ENCODE assay signal across 18 cellular contexts in genomic region chr5:58804331-58804730, GRCh38.
DNase-seq lines count a peak whose midpoint lies in the region; ATAC-seq and TF ChIP-seq lines count a peak whose summit lies in the region.
"Had no signal": no experiment of that assay in that cellular context is flagged by ENCODE, and none has a peak within 500 bp of the region (broad histone marks: within the 10 kb centered on the region; RNA-seq: fewer than 3 reads in every experiment).

No MANE protein-coding gene starts in this region.

- H2AK5ac ChIP-seq in mesendoderm (ENCODE audit: low read length): no peak overlapping the region

- H3K4ac ChIP-seq in mesendoderm (ENCODE audit: low read depth, low read length): no peak overlapping the region

- ATAC-seq in HG03442 (IDR thresholded peaks at IDR 0.05; ENCODE audit: unreplicated experiment): no peak
- no peak for ATAC-seq in activated CD8-positive, alpha-beta T cell treated with anti-CD3 and anti-CD28 coated beads, Interleukin-2, amount 10 ng/mL, durations not matched to agents 7 days and 5 days
- no peak for ATAC-seq in activated naive CD4-positive, alpha-beta T cell treated with anti-CD3 and anti-CD28 coated beads, Interleukin-2, amount 50 U/mL, for 72 hours
- ATAC-seq: HepG2 had no signal

- no peak overlapping the region for H2BK15ac ChIP-seq in mesendoderm (replicated peaks; ENCODE audit: low read depth)

- H3K4me1 Mint-ChIP-seq in neural crest cell: peaks cover 9% of the 10 kb centered on the region
- no peaks in the 10 kb centered on the region for H3K4me1 Mint-ChIP-seq in activated CD8-positive, alpha-beta T cell treated with anti-CD3 and anti-CD28 coated beads, Interleukin-2, amount 10 ng/mL, durations not matched to agents 7 days and 5 days (ENCODE audit: low read depth)
- H3K4me1 Mint-ChIP-seq: CD4-positive, CD25-positive, alpha-beta regulatory T cell; CD8-positive, alpha-beta memory T cell; IgD-negative memory B cell had no signal

- no peaks in the 10 kb centered on the region for H3K79me1 ChIP-seq in mesendoderm (ENCODE audit: low read length)

- H3K4me1 ChIP-seq in mesendoderm (ENCODE audit: control insufficient read depth, low read depth, low read length): no peaks in the 10 kb centered on the region
- H3K4me1 ChIP-seq: BE2C had no signal

- DNase-seq in choroid plexus epithelial cell (ENCODE audit: low read depth) (peak; percentile 1), mesendoderm (peak; percentile 95), neural crest cell (ENCODE audit: low read depth, low spot score) (no peak), NOMO-1 treated with dmso at 0.1 percent for 144 hours (lab: John Stamatoyannopoulos, UW; ENCODE audit: unreplicated experiment) (no peak)
- no peak for DNase-seq in activated CD8-positive, alpha-beta T cell treated with anti-CD3 and anti-CD28 coated beads, Interleukin-2, amount 10 ng/mL, durations not matched to agents 7 days and 5 days
- DNase-seq in activated naive CD4-positive, alpha-beta T cell treated with anti-CD3 and anti-CD28 coated beads, Interleukin-2, amount 50 U/mL, for 72 hours (ENCODE audit: low spot score in 2 of 2): no peak
- DNase-seq: ACHN; BE2C; C1 segment of cervical spinal cord; CD4-positive, CD25-positive, alpha-beta regulatory T cell; CD8-positive, alpha-beta memory T cell; COR-L47; DMS 273 treated with DMSO at 0.1 percent for 48 hours; DMS53; HCEC 1CT had no signal

- CTCF ChIA-PET in activated CD8-positive, alpha-beta T cell treated with anti-CD3 and anti-CD28 coated beads, Interleukin-2, amount 10 ng/mL, durations not matched to agents 7 days and 5 days (lab: Charles Lee): interaction anchor here (1.1 kb wide), 1 partner anchor 12 kb away, joined by 4 read pairs; no protein-coding TSS in a partner anchor

- no peak overlapping the region for H3K4me3 Mint-ChIP-seq in neural crest cell
- H3K4me3 Mint-ChIP-seq in activated CD8-positive, alpha-beta T cell treated with anti-CD3 and anti-CD28 coated beads, Interleukin-2, amount 10 ng/mL, durations not matched to agents 7 days and 5 days: no peak overlapping the region
- H3K4me3 Mint-ChIP-seq: CD4-positive, CD25-positive, alpha-beta regulatory T cell; CD8-positive, alpha-beta memory T cell; IgD-negative memory B cell had no signal

- no peak overlapping the region for H3K4me3 ChIP-seq in choroid plexus epithelial cell (ENCODE audit: low read depth, low read length)
- no peak overlapping the region for H3K4me3 ChIP-seq in mesendoderm (ENCODE audit: low read length)

- no peaks in the 10 kb centered on the region for H3K36me3 ChIP-seq in mesendoderm (ENCODE audit: control insufficient read depth, insufficient read depth, low read length)
- H3K36me3 ChIP-seq: BE2C had no signal

- H3K27me3 ChIP-seq in mesendoderm (ENCODE audit: insufficient read depth, low read length, poor library complexity): no peaks in the 10 kb centered on the region
- H3K27me3 ChIP-seq: BE2C had no signal

- H2BK120ac ChIP-seq in mesendoderm (ENCODE audit: low read depth, low read length): no peak overlapping the region

- H3K9me3 Mint-ChIP-seq in neural crest cell: no peaks in the 10 kb centered on the region
- no peaks in the 10 kb centered on the region for H3K9me3 Mint-ChIP-seq in activated CD8-positive, alpha-beta T cell treated with anti-CD3 and anti-CD28 coated beads, Interleukin-2, amount 10 ng/mL, durations not matched to agents 7 days and 5 days (ENCODE audit: insufficient read depth)
- H3K9me3 Mint-ChIP-seq in activated naive CD4-positive, alpha-beta T cell treated with anti-CD3 and anti-CD28 coated beads, Interleukin-2, amount 50 U/mL, for 72 hours: no peaks in the 10 kb centered on the region
- H3K9me3 Mint-ChIP-seq: CD8-positive, alpha-beta memory T cell had no signal

- H3K27ac ChIP-seq in mesendoderm (ENCODE audit: low read depth, low read length): no peak overlapping the region

- H3K9ac ChIP-seq in mesendoderm (ENCODE audit: low read length): no peak overlapping the region

- H3K18ac ChIP-seq in mesendoderm (ENCODE audit: low read length): no peak overlapping the region

- H3K56ac ChIP-seq in mesendoderm (ENCODE audit: low read length): no peak overlapping the region

- H3K36me3 Mint-ChIP-seq in neural crest cell (ENCODE audit: low read depth): no peaks in the 10 kb centered on the region
- H3K36me3 Mint-ChIP-seq in activated CD8-positive, alpha-beta T cell treated with anti-CD3 and anti-CD28 coated beads, Interleukin-2, amount 10 ng/mL, durations not matched to agents 7 days and 5 days (ENCODE audit: low read depth): no peaks in the 10 kb centered on the region
- no peaks in the 10 kb centered on the region for H3K36me3 Mint-ChIP-seq in activated naive CD4-positive, alpha-beta T cell treated with anti-CD3 and anti-CD28 coated beads, Interleukin-2, amount 50 U/mL, for 72 hours
- H3K36me3 Mint-ChIP-seq: CD4-positive, CD25-positive, alpha-beta regulatory T cell; CD8-positive, alpha-beta memory T cell; IgD-negative memory B cell had no signal

- H4K5ac ChIP-seq in mesendoderm (ENCODE audit: low read length): no peak overlapping the region

- H4K8ac ChIP-seq in mesendoderm (ENCODE audit: low read depth, low read length): no peak overlapping the region

- H3K79me2 ChIP-seq in mesendoderm (ENCODE audit: control insufficient read depth, insufficient read depth, low read length): no peaks in the 10 kb centered on the region

- TF ChIP-seq CTCF in choroid plexus epithelial cell (conservative IDR thresholded peaks at IDR 0.05; ENCODE audit: low read depth, low read length) (no peak), neural crest cell (conservative IDR thresholded peaks at IDR 0.05) (no peak)

- no peak overlapping the region for H2BK5ac ChIP-seq in mesendoderm (ENCODE audit: low read length)

- H3K4me2 ChIP-seq in mesendoderm (ENCODE audit: low read length): no peak overlapping the region

- no peaks in the 10 kb centered on the region for H3K27me3 Mint-ChIP-seq in neural crest cell (ENCODE audit: low read depth)
- peaks cover 10% of the 10 kb centered on the region for H3K27me3 Mint-ChIP-seq in activated CD8-positive, alpha-beta T cell treated with anti-CD3 and anti-CD28 coated beads, Interleukin-2, amount 10 ng/mL, durations not matched to agents 7 days and 5 days (ENCODE audit: low read depth)
- H3K27me3 Mint-ChIP-seq: CD4-positive, CD25-positive, alpha-beta regulatory T cell had no signal

- POLR2A ChIA-PET in activated CD8-positive, alpha-beta T cell treated with anti-CD3 and anti-CD28 coated beads, Interleukin-2, amount 10 ng/mL, durations not matched to agents 7 days and 5 days (lab: Charles Lee): no interaction called here

- peak overlapping the region; percentile 70 for H3K27ac Mint-ChIP-seq in neural crest cell (ENCODE audit: unreplicated experiment)
- no peak overlapping the region for H3K27ac Mint-ChIP-seq in activated CD8-positive, alpha-beta T cell treated with anti-CD3 and anti-CD28 coated beads, Interleukin-2, amount 10 ng/mL, durations not matched to agents 7 days and 5 days
- no peak overlapping the region for H3K27ac Mint-ChIP-seq in activated naive CD4-positive, alpha-beta T cell treated with anti-CD3 and anti-CD28 coated beads, Interleukin-2, amount 50 U/mL, for 72 hours
- H3K27ac Mint-ChIP-seq: CD4-positive, CD25-positive, alpha-beta regulatory T cell; CD8-positive, alpha-beta memory T cell; IgD-negative memory B cell had no signal

- no peak overlapping the region for H3K23ac ChIP-seq in mesendoderm (ENCODE audit: low read length)

Comparison
In these comparisons a context has a peak if more than half of its experiments do, and no peak if none do; other contexts are left out.
1. DNase-seq: peak in choroid plexus epithelial cell (single experiment) and mesendoderm (single experiment); none in neural crest cell (single experiment), NOMO-1 treated with dmso at 0.1 percent for 144 hours (single experiment), activated CD8-positive, alpha-beta T cell treated with anti-CD3 and anti-CD28 coated beads, Interleukin-2, amount 10 ng/mL, durations not matched to agents 7 days and 5 days (single experiment) and activated naive CD4-positive, alpha-beta T cell treated with anti-CD3 and anti-CD28 coated beads, Interleukin-2, amount 50 U/mL, for 72 hours (0 of 2).